In genomic region chr20:56715309-56715708, GRCh38 we compare ENCODE assay signal across 18 cellular contexts.
"Had no signal": no experiment of that assay in that cellular context is flagged by ENCODE, and none has a peak within 500 bp of the region (broad histone marks: within the 10 kb centered on the region; RNA-seq: fewer than 3 reads in every experiment).

No MANE protein-coding gene starts in this region.

- ATAC-seq: effector memory CD8-positive, alpha-beta T cell; gastroesophageal sphincter; naive thymus-derived CD4-positive, alpha-beta T cell; pancreas; right cardiac atrium had no signal

- H3K4me1 ChIP-seq: gastroesophageal sphincter, pancreas, stomach had no signal

- H3K27ac Mint-ChIP-seq: dendritic cell treated with granulocyte-macrophage colony-stimulating factor and Interleukin-4, amounts not matched to agents 40 ng/mL and 50 ng/mL, for 4 days; effector memory CD8-positive, alpha-beta T cell; naive thymus-derived CD4-positive, alpha-beta T cell; nephron progenitor cell; progenitor cell of endocrine pancreas; type B pancreatic cell had no signal

- H3K36me3 ChIP-seq: esophagus squamous epithelium, gastroesophageal sphincter, pancreas, stomach, thoracic aorta had no signal

- H3K36me3 Mint-ChIP-seq: type B pancreatic cell had no signal

- DNase-seq: effector memory CD8-positive, alpha-beta T cell; esophagus squamous epithelium; foreskin fibroblast; kidney glomerular epithelial cell; naive thymus-derived CD4-positive, alpha-beta T cell; nephron progenitor cell; pancreas; right cardiac atrium; small intestine; stimulated activated CD4-positive, alpha-beta T cell treated with anti-CD3 and anti-CD28 coated beads, Interleukin-12 subunit alpha, Interleukin-12 subunit beta, amount 100 ng/mL, for 4 hours; stimulated activated naive CD4-positive, alpha-beta T cell; stomach; substantia nigra had no signal

- H3K4me3 Mint-ChIP-seq: dendritic cell treated with granulocyte-macrophage colony-stimulating factor and Interleukin-4, amounts not matched to agents 40 ng/mL and 50 ng/mL, for 4 days; effector memory CD8-positive, alpha-beta T cell; naive thymus-derived CD4-positive, alpha-beta T cell; nephron progenitor cell; type B pancreatic cell had no signal

- H3K9me3 Mint-ChIP-seq: dendritic cell treated with granulocyte-macrophage colony-stimulating factor and Interleukin-4, amounts not matched to agents 40 ng/mL and 50 ng/mL, for 4 days; effector memory CD8-positive, alpha-beta T cell; nephron progenitor cell; type B pancreatic cell had no signal

- H3K27me3 ChIP-seq: esophagus squamous epithelium, pancreas had no signal

- H3K9me3 ChIP-seq: esophagus squamous epithelium, gastroesophageal sphincter, pancreas, stomach, thoracic aorta had no signal

- H3K4me3 ChIP-seq: esophagus squamous epithelium, gastroesophageal sphincter, pancreas, stomach, thoracic aorta had no signal

- H3K27ac ChIP-seq: esophagus squamous epithelium, gastroesophageal sphincter, pancreas, stomach, thoracic aorta had no signal
